In the genomic region with DNA sequence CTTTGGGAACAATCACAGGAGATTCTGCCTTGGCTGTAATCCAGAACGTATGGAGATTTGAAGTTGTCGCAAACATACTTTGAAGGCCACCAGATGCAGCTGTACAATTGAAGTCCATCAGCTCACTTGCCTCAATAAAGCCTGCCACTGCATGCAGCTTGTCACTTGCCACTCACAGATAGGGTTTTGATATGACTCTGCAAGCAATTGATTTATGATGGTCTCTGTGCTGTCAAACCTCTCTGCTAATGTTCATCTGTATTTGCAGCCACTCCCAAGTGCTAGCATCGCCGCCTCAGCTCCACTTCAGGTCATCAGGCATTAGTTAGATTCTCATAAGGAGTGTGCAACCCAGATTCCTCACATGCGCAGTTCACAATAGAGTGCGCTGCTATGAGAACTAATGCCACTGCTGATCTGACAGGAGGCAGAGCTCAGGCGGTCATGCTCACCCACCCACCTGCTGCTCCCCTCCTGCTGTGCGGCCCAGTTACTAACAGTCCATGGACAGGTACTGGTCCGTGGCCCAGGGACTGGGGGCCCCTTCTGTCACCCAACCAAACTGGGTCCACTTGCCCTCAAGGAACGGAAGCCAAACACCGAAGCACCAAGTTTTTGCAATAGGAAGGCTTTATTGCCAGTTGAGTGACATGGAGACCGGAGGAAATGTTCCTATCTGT, we compare ENCODE assay signal across 23 cellular contexts.
DNase-seq lines count a peak whose midpoint lies in the region; ATAC-seq, FAIRE-seq and TF ChIP-seq lines count a peak whose summit lies in the region.
"Had no signal": no experiment of that assay in that cellular context is flagged by ENCODE, and none has a peak within 500 bp of the region (broad histone marks: within the 10 kb centered on the region; RNA-seq: fewer than 3 reads in every experiment).

No MANE protein-coding gene starts in this region.

- H3K36me3 ChIP-seq in K562 (ENCODE audit: control insufficient read depth, insufficient read depth, low read length) (no peaks in the 10 kb centered on the region), left ventricle myocardium inferior (no peaks in the 10 kb centered on the region)
- H3K36me3 ChIP-seq: BLaER1 treated with 17β-estradiol and CSF1 and Interleukin-3, amounts not matched to agents 10 nM and 100 nM; SJSA1 had no signal

- ATAC-seq in K562, result no peak
- ATAC-seq in activated T-cell treated with anti-CD3 and anti-CD28 coated beads, Interleukin-2, amount 50 U/mL, for 72 hours (replicated peaks in 1 of 2), result no peak
- ATAC-seq: GM23338, PC-3 had no signal

- H3K36me3 Mint-ChIP-seq in glutamatergic neuron (ENCODE audit: unreplicated experiment) (peaks cover 14% of the 10 kb centered on the region), mesothelial cell of epicardium (no peaks in the 10 kb centered on the region)
- H3K36me3 Mint-ChIP-seq in activated T-cell treated with anti-CD3 and anti-CD28 coated beads, Interleukin-2, amount 50 U/mL, for 72 hours (ENCODE audit: insufficient read depth in 2 of 2), result no peaks in the 10 kb centered on the region

- H2AFZ ChIP-seq in K562 (ENCODE audit: low read depth, low read length), result no peak overlapping the region
- H2AFZ ChIP-seq: GM23338 had no signal

- H3K9me3 Mint-ChIP-seq in glutamatergic neuron (ENCODE audit: unreplicated experiment) (peaks cover 29% of the 10 kb centered on the region), mesothelial cell of epicardium (peaks cover 4% of the 10 kb centered on the region)
- H3K9me3 Mint-ChIP-seq in activated T-cell treated with anti-CD3 and anti-CD28 coated beads, Interleukin-2, amount 50 U/mL, for 72 hours, result no peaks in the 10 kb centered on the region
- H3K9me3 Mint-ChIP-seq: CD4-positive, alpha-beta T cell had no signal

- no TSS peak for BruUV-seq in K562 (replicated peaks; lab: Mats Ljungman, UMichigan)

- FAIRE-seq in K562 (lab: Jason Lieb, UNC), result no peak
- FAIRE-seq: D721Med had no signal

- peaks cover 5 to 37% of the 10 kb centered on the region in 2 experiments; a peak in 4 of 5 replicates for H3K27me3 ChIP-seq in K562 (ENCODE audit: control insufficient read depth in 2 of 2, insufficient read depth in 2 of 2, low read length in 2 of 2)
- peaks cover 3% of the 10 kb centered on the region for H3K27me3 ChIP-seq in left ventricle myocardium inferior (ENCODE audit: low read depth)
- H3K27me3 ChIP-seq: SJSA1 had no signal

- POLR2A ChIA-PET in K562 (lab: Yijun Ruan, JAX), result no interaction called here

- H3K79me2 ChIP-seq in K562 (ENCODE audit: control insufficient read depth, insufficient read depth, low read length), result no peaks in the 10 kb centered on the region

- no peak overlapping the region for H3K9ac ChIP-seq in K562 (ENCODE audit: insufficient read depth in 1 of 2, low read depth in 2 of 2, low read length in 2 of 2)
- H3K9ac ChIP-seq: BLaER1 treated with 17β-estradiol and CSF1 and Interleukin-3, amounts not matched to agents 10 nM and 100 nM; KMS-11 had no signal

- H3K9me3 ChIP-seq in K562 (replicated peaks; ENCODE audit: control insufficient read depth, insufficient read depth, low read depth, low read length), result no peaks in the 10 kb centered on the region
- H3K9me3 ChIP-seq in left ventricle myocardium inferior (replicated peaks), result no peaks in the 10 kb centered on the region
- H3K9me3 ChIP-seq: SJSA1 had no signal

- H3K4me3 Mint-ChIP-seq in glutamatergic neuron (ENCODE audit: unreplicated experiment) (peak overlapping the region; percentile 57), mesothelial cell of epicardium (no peak overlapping the region)
- no peak overlapping the region for H3K4me3 Mint-ChIP-seq in activated T-cell treated with anti-CD3 and anti-CD28 coated beads, Interleukin-2, amount 50 U/mL, for 72 hours
- H3K4me3 Mint-ChIP-seq: CD4-positive, alpha-beta T cell; GM23338; H9 had no signal

- intact Hi-C loops in K562 (cut with micrococcal nuclease) (no loop called here), left ventricle myocardium inferior (cut with micrococcal nuclease) (no loop called here)

- TF ChIP-seq CTCF in K562 (IDR thresholded peaks at IDR 0.05 in 2 of 3, conservative IDR thresholded peaks at IDR 0.05 in 1 of 3; ENCODE audit: insufficient read depth in 2 of 3, low read depth in 1 of 3, low read length in 3 of 3) (no peak), glutamatergic neuron (IDR thresholded peaks at IDR 0.05; ENCODE audit: partially characterized antibody, unreplicated experiment) (no peak), left ventricle myocardium inferior (IDR thresholded peaks at IDR 0.05; ENCODE audit: borderline replicate concordance) (no peak), mesothelial cell of epicardium (IDR thresholded peaks at IDR 0.05; ENCODE audit: unreplicated experiment) (no peak)

- H3K9me1 ChIP-seq in K562 (ENCODE audit: control insufficient read depth, insufficient read depth, low read length), result no peaks in the 10 kb centered on the region

- no peak overlapping the region for H3K4me2 ChIP-seq in K562 (ENCODE audit: insufficient read depth, low read length)
- H3K4me2 ChIP-seq: BLaER1 treated with 17β-estradiol and CSF1 and Interleukin-3, amounts not matched to agents 10 nM and 100 nM; GM23338; KMS-11 had no signal

- H3K27me3 Mint-ChIP-seq in glutamatergic neuron (ENCODE audit: unreplicated experiment) (peaks cover 16% of the 10 kb centered on the region), mesothelial cell of epicardium (ENCODE audit: low read depth) (peaks cover 9% of the 10 kb centered on the region)
- peaks cover 18% of the 10 kb centered on the region for H3K27me3 Mint-ChIP-seq in activated T-cell treated with anti-CD3 and anti-CD28 coated beads, Interleukin-2, amount 50 U/mL, for 72 hours (ENCODE audit: low read depth)

- H3K27ac Mint-ChIP-seq in glutamatergic neuron (ENCODE audit: unreplicated experiment) (peak overlapping the region; percentile 99), mesothelial cell of epicardium (no peak overlapping the region)
- no peak overlapping the region for H3K27ac Mint-ChIP-seq in activated T-cell treated with anti-CD3 and anti-CD28 coated beads, Interleukin-2, amount 50 U/mL, for 72 hours
- H3K27ac Mint-ChIP-seq: CD4-positive, alpha-beta T cell; GM23338; H9 had no signal

- TF ChIP-seq RAD21 in K562 (CRISPR knock-in tag; conservative IDR thresholded peaks at IDR 0.05 in 1 of 2, IDR thresholded peaks at IDR 0.05 in 1 of 2), result no peak

- H4K20me1 ChIP-seq in K562 (replicated peaks; ENCODE audit: control insufficient read depth, insufficient read depth, low read length), result no peaks in the 10 kb centered on the region

- H3K4me3 ChIP-seq in K562 (no peak overlapping the region), left ventricle myocardium inferior (no peak overlapping the region)
- H3K4me3 ChIP-seq: BLaER1 treated with 17β-estradiol and CSF1 and Interleukin-3, amounts not matched to agents 10 nM and 100 nM; GM23338; SJSA1 had no signal

- peaks cover 44% of the 10 kb centered on the region for H3K4me1 Mint-ChIP-seq in glutamatergic neuron (ENCODE audit: low read depth, unreplicated experiment)
- peaks cover 9% of the 10 kb centered on the region for H3K4me1 Mint-ChIP-seq in mesothelial cell of epicardium
- H3K4me1 Mint-ChIP-seq in activated T-cell treated with anti-CD3 and anti-CD28 coated beads, Interleukin-2, amount 50 U/mL, for 72 hours (ENCODE audit: low read depth), result no peaks in the 10 kb centered on the region

- no peak overlapping the region for H3K27ac ChIP-seq in K562 (ENCODE audit: extremely low read depth, low read depth, low read length)
- no peak overlapping the region for H3K27ac ChIP-seq in left ventricle myocardium inferior (replicated peaks)
- H3K27ac ChIP-seq: BLaER1 treated with 17β-estradiol and CSF1 and Interleukin-3, amounts not matched to agents 10 nM and 100 nM; KMS-11; SJSA1 had no signal

- no peak for TF ChIP-seq EP300 in K562 (IDR thresholded peaks at IDR 0.05; ENCODE audit: low read length)

- in situ Hi-C loops in K562 (cut with MboI), result no loop called here

- WGBS in K562 (ENCODE audit: insufficient coverage, low coverage, missing lambda C conversion rate), result 5% methylated on average over 12 of the region's 12 CpGs

- CTCF ChIA-PET in K562 (lab: Yijun Ruan, JAX; ENCODE audit: low intra/inter-chr PET ratio), result no interaction called here

- H3K4me1 ChIP-seq in K562 (replicated peaks in 1 of 2; ENCODE audit: control insufficient read depth in 2 of 2, insufficient read depth in 2 of 2, low read length in 2 of 2) (peaks cover 3 to 10% of the 10 kb centered on the region in 2 experiments; a peak in 1 of 5 replicates), left ventricle myocardium inferior (no peaks in the 10 kb centered on the region)

- peak; percentile 24 for DNase-seq in activated CD8-positive, alpha-beta memory T cell treated with anti-CD3 and anti-CD28 coated beads for 24 hours
- no peak for DNase-seq in activated CD8-positive, alpha-beta memory T cell treated with anti-CD3 and anti-CD28 coated beads, Interleukin-2, amount 50 U/mL, for 4 hours
- DNase-seq in K562 (ENCODE audit: extremely low read depth in 1 of 4, low spot score in 3 of 4) (no peak), glutamatergic neuron (no peak), left ventricle myocardium inferior (no peak), mesothelial cell of epicardium (ENCODE audit: low spot score in 2 of 2, unreplicated experiment in 2 of 2) (no peak)
- DNase-seq in activated T-cell treated with anti-CD3 and anti-CD28 coated beads, Interleukin-2, amount 50 U/mL, for 72 hours, result no peak
- DNase-seq: CD4-positive, alpha-beta T cell; H9; MM.1S; NCI-H187; NCI-H2081 treated with DMSO at 0.1 percent for 48 hours; NCI-H446 treated with DMSO at 0.1 percent for 48 hours; NCI-H526; NCI-H82; NK-92 treated with Interleukin-12 subunit alpha and Interleukin-12 subunit beta, amount 100 ng/mL, for 24 hours; PC-3; Right ventricle myocardium superior had no signal

- TF ChIP-seq POLR2A in K562 (conservative IDR thresholded peaks at IDR 0.05), result no peak

TF ChIP-seq in K562, 482 proteins besides CTCF, POLR2A, EP300 and RAD21 (continues in another document):
- TF ChIP-seq CBX3 (IDR thresholded peaks at IDR 0.05; ENCODE audit: borderline replicate concordance in 1 of 2, low read length in 2 of 2), result no peak
